In genomic region chr6:72748759-72749158, GRCh38 we compare ENCODE assay signal across 10 cellular contexts.
DNase-seq lines count a peak whose midpoint lies in the region; ATAC-seq and TF ChIP-seq lines count a peak whose summit lies in the region.
"Had no signal": no experiment of that assay in that cellular context is flagged by ENCODE, and none has a peak within 500 bp of the region (broad histone marks: within the 10 kb centered on the region; RNA-seq: fewer than 3 reads in every experiment).

No MANE protein-coding gene starts in this region.

- H3K9ac ChIP-seq in SK-N-MC (ENCODE audit: insufficient read length): peak overlapping the region; percentile 20

- peak overlapping the region; percentile 67 for H3K27ac ChIP-seq in SK-N-MC

- ATAC-seq in HG02610 (IDR thresholded peaks at IDR 0.05; ENCODE audit: unreplicated experiment): no peak

- H3K27me3 Mint-ChIP-seq in mesothelial cell of epicardium (ENCODE audit: low read depth): no peaks in the 10 kb centered on the region

- H3K4me1 Mint-ChIP-seq in mesothelial cell of epicardium: peaks cover 17% of the 10 kb centered on the region

- H3K9me3 ChIP-seq in SK-N-MC (ENCODE audit: low read depth, low read length): no peaks in the 10 kb centered on the region

- DNase-seq in GF-D8 (lab: John Stamatoyannopoulos, UW) (peak; percentile 75), H4 (ENCODE audit: low spot score) (peak; percentile 83), SK-N-MC (ENCODE audit: low read depth, low spot score) (peak; percentile 35), myocyte (ENCODE audit: low read depth) (peak; percentile 88), SHP77 treated with DMSO at 0.1 percent for 48 hours (lab: John Stamatoyannopoulos, UW) (no peak), mesothelial cell of epicardium (ENCODE audit: low spot score in 2 of 2, unreplicated experiment in 2 of 2) (no peak), NCI-H1694 (lab: John Stamatoyannopoulos, UW) (no peak)
- DNase-seq: NCI-H1417, substantia nigra had no signal

- H3K9me3 Mint-ChIP-seq in mesothelial cell of epicardium: no peaks in the 10 kb centered on the region

- no peak for TF ChIP-seq CTCF in mesothelial cell of epicardium (IDR thresholded peaks at IDR 0.05; ENCODE audit: unreplicated experiment)

- H3K36me3 Mint-ChIP-seq in mesothelial cell of epicardium: no peaks in the 10 kb centered on the region

- H3K36me3 ChIP-seq in SK-N-MC (ENCODE audit: insufficient read depth, low read length): no peaks in the 10 kb centered on the region

- H3K4me3 Mint-ChIP-seq in mesothelial cell of epicardium: no peak overlapping the region

- H3K27ac Mint-ChIP-seq in mesothelial cell of epicardium: no peak overlapping the region

- H3K4me3 ChIP-seq in SK-N-MC: no peak overlapping the region; the same call in 1 of the 2 replicates

Comparison
In these comparisons a context has a peak if more than half of its experiments do, and no peak if none do; other contexts are left out.
1. DNase-seq: peak in GF-D8 (single experiment), H4 (single experiment), SK-N-MC (single experiment) and myocyte (single experiment); none in SHP77 treated with DMSO at 0.1 percent for 48 hours (single experiment), mesothelial cell of epicardium (0 of 2) and NCI-H1694 (single experiment).